In the genomic region with DNA sequence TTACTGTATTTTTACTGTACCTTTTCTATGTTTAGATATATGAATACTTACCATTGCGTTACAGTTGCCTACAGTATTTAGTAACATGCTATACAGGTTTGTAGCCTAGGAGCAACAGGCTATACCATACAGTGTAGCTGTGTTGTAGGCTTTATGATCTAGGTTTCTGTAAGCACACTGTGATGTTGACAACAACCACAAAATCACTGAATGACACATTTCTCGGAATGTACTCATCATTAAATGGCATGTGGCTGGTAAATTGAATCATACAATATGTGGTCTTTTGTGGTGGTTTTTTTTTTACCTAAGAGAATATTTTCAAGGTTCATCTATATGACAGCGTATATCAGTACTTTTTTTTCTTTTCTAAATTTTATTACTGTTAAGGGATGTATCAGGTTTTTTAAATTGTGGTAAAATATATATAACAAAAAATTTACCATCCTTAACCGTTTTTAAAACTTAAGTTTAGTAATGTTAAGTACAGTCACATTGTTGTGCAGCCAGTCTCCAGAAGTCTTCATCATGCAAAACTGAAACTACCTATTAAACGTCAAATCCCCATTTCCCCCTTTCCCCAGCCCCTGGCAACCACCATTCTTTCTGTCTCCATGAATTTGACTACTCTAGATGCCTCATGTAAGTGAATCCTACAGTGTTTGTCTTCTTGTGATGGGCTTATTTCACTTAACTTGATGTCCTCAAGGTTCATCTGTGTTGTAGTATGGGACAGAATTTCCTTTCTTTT, we compare ENCODE assay signal across 12 cellular contexts. TPM values are rescaled to one million over a fixed set of nuclear protein-coding genes. Genes with fewer than 3 reads are reported as not detected.
DNase-seq lines count a peak whose midpoint lies in the region; ATAC-seq, FAIRE-seq and TF ChIP-seq lines count a peak whose summit lies in the region.
"Had no signal": no experiment of that assay in that cellular context is flagged by ENCODE, and none has a peak within 500 bp of the region (broad histone marks: within the 10 kb centered on the region; RNA-seq: fewer than 3 reads in every experiment).

No MANE protein-coding gene starts in this region.

- no peaks in the 10 kb centered on the region for H3K4me1 ChIP-seq in A549
- no peaks in the 10 kb centered on the region for H3K4me1 ChIP-seq in esophagus muscularis mucosa
- H3K4me1 ChIP-seq: psoas muscle had no signal

- WGBS in A549 (ENCODE audit: missing lambda C conversion rate) = 92% methylated on average over 5 of the region's 5 CpGs
- 89% methylated on average over 5 of the region's 5 CpGs for WGBS in esophagus muscularis mucosa

- H3K27me3 ChIP-seq in brain microvascular endothelial cell (replicated peaks) (no peaks in the 10 kb centered on the region), esophagus muscularis mucosa (no peaks in the 10 kb centered on the region)

- H3K4me2 ChIP-seq in A549 = no peak overlapping the region

- H3K9me3 ChIP-seq in A549 = no peaks in the 10 kb centered on the region
- H3K9me3 ChIP-seq in esophagus muscularis mucosa = no peaks in the 10 kb centered on the region
- H3K9me3 ChIP-seq: psoas muscle had no signal

- no peak overlapping the region for H3K27ac ChIP-seq in A549
- H3K27ac ChIP-seq in brain microvascular endothelial cell = peak overlapping the region; percentile 3
- no peak overlapping the region for H3K27ac ChIP-seq in esophagus muscularis mucosa (replicated peaks in 1 of 4)
- H3K27ac ChIP-seq: psoas muscle, WERI-Rb-1 had no signal

- ATAC-seq in A549 (no peak), GM18861 (IDR thresholded peaks at IDR 0.05; ENCODE audit: unreplicated experiment) (peak; percentile 43), HG03565 (IDR thresholded peaks at IDR 0.05; ENCODE audit: unreplicated experiment) (peak; percentile 69)
- ATAC-seq: psoas muscle had no signal

- TF ChIP-seq CTCF in A549 (IDR thresholded peaks at IDR 0.05) (no peak), brain microvascular endothelial cell (IDR thresholded peaks at IDR 0.05; ENCODE audit: low read depth, low read length, missing control alignments) (no peak), esophagus muscularis mucosa (IDR thresholded peaks at IDR 0.05) (no peak)

- peak; percentile 73 for FAIRE-seq in A549 (lab: Jason Lieb, UNC)

- CTCF ChIA-PET in A549 (lab: Yijun Ruan, JAX) = no interaction called here

- no peak overlapping the region for H3K4me3 ChIP-seq in A549
- H3K4me3 ChIP-seq in brain microvascular endothelial cell (ENCODE audit: low read depth, low read length) = no peak overlapping the region
- H3K4me3 ChIP-seq in esophagus muscularis mucosa = no peak overlapping the region
- H3K4me3 ChIP-seq: psoas muscle had no signal

- TF ChIP-seq RAD21 in A549 (conservative IDR thresholded peaks at IDR 0.05 in 1 of 2, IDR thresholded peaks at IDR 0.05 in 1 of 2) = no peak

- DNase-seq in A549 (ENCODE audit: low read depth in 1 of 2, low spot score in 1 of 2) = no peak
- peak; percentile 59 for DNase-seq in brain microvascular endothelial cell
- DNase-seq in NCI-H1048 (lab: John Stamatoyannopoulos, UW) = no peak
- DNase-seq in NCI-H510A (lab: John Stamatoyannopoulos, UW) = no peak
- no peak for DNase-seq in D341Med (ENCODE audit: low spot score)
- no peak for DNase-seq in esophagus muscularis mucosa (ENCODE audit: extremely low spot score)
- DNase-seq: DMS 273 treated with DMSO at 0.1 percent for 48 hours; psoas muscle; stimulated activated naive CD4-positive, alpha-beta T cell treated with Interleukin-2 at 50 U/mL for 16 hours; WERI-Rb-1 had no signal

- intact Hi-C loops in esophagus muscularis mucosa (cut with DNase I) = no loop called here

- no peak for TF ChIP-seq EP300 in A549 (IDR thresholded peaks at IDR 0.05)
- no peak for TF ChIP-seq EP300 in esophagus muscularis mucosa (IDR thresholded peaks at IDR 0.05)

- POLR2A ChIA-PET in A549 (lab: Yijun Ruan, JAX) = no interaction called here

- peaks cover 10% of the 10 kb centered on the region for H3K36me3 ChIP-seq in brain microvascular endothelial cell (replicated peaks)
- peaks cover 0 to 47% (median 30%) of the 10 kb centered on the region in 4 donors for H3K36me3 ChIP-seq in esophagus muscularis mucosa

- TF ChIP-seq POLR2A in A549 (IDR thresholded peaks at IDR 0.05; ENCODE audit: low read length) (no peak), esophagus muscularis mucosa (IDR thresholded peaks at IDR 0.05; ENCODE audit: low read depth) (no peak)

- in situ Hi-C loops in brain microvascular endothelial cell (cut with HindIII; ENCODE audit: low pct_ligation_motif_present, low sequenced_read_pairs) = no loop called here

TF ChIP-seq in A549, 52 proteins besides CTCF, POLR2A, EP300 and RAD21:
- TF ChIP-seq CBX2 (IDR thresholded peaks at IDR 0.05; ENCODE audit: borderline replicate concordance, low read depth) (no peak), RFX5 (IDR thresholded peaks at IDR 0.05) (no peak), MYC (IDR thresholded peaks at IDR 0.05; ENCODE audit: borderline replicate concordance, low read length) (no peak), EHMT2 (IDR thresholded peaks at IDR 0.05; ENCODE audit: low read depth) (no peak)
- TF ChIP-seq, protein P1, sequence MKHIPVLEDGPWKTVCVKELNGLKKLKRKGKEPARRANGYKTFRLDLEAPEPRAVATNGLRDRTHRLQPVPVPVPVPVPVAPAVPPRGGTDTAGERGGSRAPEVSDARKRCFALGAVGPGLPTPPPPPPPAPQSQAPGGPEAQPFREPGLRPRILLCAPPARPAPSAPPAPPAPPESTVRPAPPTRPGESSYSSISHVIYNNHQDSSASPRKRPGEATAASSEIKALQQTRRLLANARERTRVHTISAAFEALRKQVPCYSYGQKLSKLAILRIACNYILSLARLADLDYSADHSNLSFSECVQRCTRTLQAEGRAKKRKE (CRISPR knock-in tag; IDR thresholded peaks at IDR 0.05; ENCODE audit: low read depth) = no peak

RNA-seq across cellular contexts. Expression of a gene that starts 21.5 kb away (rescaled TPM):
- polyA plus RNA-seq in A549 (2011; rRNA removed) = 43.6 and 54.7 TPM in 2 replicates
- 5.0 and 5.5 TPM in 2 replicates for polyA plus RNA-seq in A549 (2012; cell fraction: cytosol; rRNA removed)
- 18.0 and 23.6 TPM in 2 replicates for polyA plus RNA-seq in A549 (2012; cell fraction: nucleus; rRNA removed)
- polyA plus RNA-seq in A549 (2017; fragmentation: RNase III; extraction: RNeasy Plus Mini Kit Qiagen cat#74134 plus additional on column Dnase treatment) = 16.7 to 17.1 TPM (median 17.1 TPM) in 3 replicates
- polyA minus RNA-seq in A549 (2011; rRNA and poly(A)+ RNA removed) = 28.8 and 31.5 TPM in 2 replicates
- 10 to 100 TPM; 20.7 to 48.6 (median 26.1) TPM for total RNA-seq in esophagus muscularis mucosa

RNA-seq across cellular contexts. Expression of a gene that starts 35.8 kb away (rescaled TPM):
- polyA plus RNA-seq in A549 (2011; rRNA removed) = 0.70 and 0.71 TPM in 2 replicates
- 1.4 and 1.7 TPM in 2 replicates for polyA plus RNA-seq in A549 (2012; cell fraction: cytosol; rRNA removed)
- polyA plus RNA-seq in A549 (2012; cell fraction: nucleus; rRNA removed) = 1.4 and 2.1 TPM in 2 replicates
- 2.6 to 3.2 TPM (median 2.7 TPM) in 3 replicates for polyA plus RNA-seq in A549 (2017; fragmentation: RNase III; extraction: RNeasy Plus Mini Kit Qiagen cat#74134 plus additional on column Dnase treatment)
- polyA minus RNA-seq in A549 (2011; rRNA and poly(A)+ RNA removed) = 0.39 and 0.58 TPM in 2 replicates
- total RNA-seq in esophagus muscularis mucosa = 1 to 10 TPM in 2 of 4 donors, under 1 TPM in 2; 0.58 to 1.7 (median 0.85) TPM

Comparison
In these comparisons a context has a peak if more than half of its experiments do, and no peak if none do; other contexts are left out.
1. ATAC-seq: peak in GM18861 (single experiment) and HG03565 (single experiment); none in A549 (0 of 2).